Comparison of ENCODE assay signal across 8 cellular contexts in the genomic region with DNA sequence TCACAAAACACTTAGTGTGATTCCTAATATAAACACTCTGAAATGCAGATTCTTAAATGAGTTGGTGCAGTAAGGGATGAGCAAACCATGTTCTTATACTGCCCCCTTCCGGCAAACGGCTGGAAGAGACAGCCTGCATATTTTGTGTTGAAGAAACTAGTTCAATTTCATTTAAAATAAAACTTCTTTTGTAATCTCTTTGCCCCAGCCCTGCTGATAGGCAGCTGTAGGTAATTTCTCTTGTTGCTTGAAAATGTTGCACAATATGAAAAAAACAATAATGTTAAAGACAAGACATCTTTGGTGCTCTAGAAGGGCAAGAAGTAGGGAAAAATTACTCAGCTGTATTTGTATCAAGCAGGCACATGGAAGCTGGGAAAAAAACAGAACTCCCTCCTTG.
A peak's percentile ranks its signal among the peaks of the same experiment; 100 is the strongest.
DNase-seq lines count a peak whose midpoint lies in the region; ATAC-seq and TF ChIP-seq lines count a peak whose summit lies in the region.

No MANE protein-coding gene starts in this region.

- H3K4me3 ChIP-seq in HFF-Myc (replicated peaks; ENCODE audit: low read depth, low read length): no peak overlapping the region

- no peaks in the 10 kb centered on the region for H3K9me3 Mint-ChIP-seq in activated CD4-positive, alpha-beta T cell treated with anti-CD3 and anti-CD28 coated beads, Interleukin-2, amount 10 ng/mL, durations not matched to agents 24 days and 14 days
- no peaks in the 10 kb centered on the region for H3K9me3 Mint-ChIP-seq in effector memory CD8-positive, alpha-beta T cell

- no peaks in the 10 kb centered on the region for H3K4me1 Mint-ChIP-seq in activated CD4-positive, alpha-beta T cell treated with anti-CD3 and anti-CD28 coated beads, Interleukin-2, amount 10 ng/mL, durations not matched to agents 24 days and 14 days
- no peaks in the 10 kb centered on the region for H3K4me1 Mint-ChIP-seq in effector memory CD8-positive, alpha-beta T cell (ENCODE audit: low read depth in 2 of 2)

- intact Hi-C loops in activated CD4-positive, alpha-beta T cell treated with anti-CD3 and anti-CD28 coated beads, Interleukin-2, amount 10 ng/mL, durations not matched to agents 24 days and 14 days (cut with micrococcal nuclease): loop anchor here (1.0 to 2.0 kb wide), 2 partner anchors 42 to 1803 kb away; no protein-coding TSS in a partner anchor

- peaks cover 3% of the 10 kb centered on the region for H3K27me3 Mint-ChIP-seq in activated CD4-positive, alpha-beta T cell treated with anti-CD3 and anti-CD28 coated beads, Interleukin-2, amount 10 ng/mL, durations not matched to agents 24 days and 14 days
- H3K27me3 Mint-ChIP-seq in effector memory CD8-positive, alpha-beta T cell: peaks cover 19 to 27% of the 10 kb centered on the region in 2 donors

- H3K4me3 Mint-ChIP-seq in activated CD4-positive, alpha-beta T cell treated with anti-CD3 and anti-CD28 coated beads, Interleukin-2, amount 10 ng/mL, durations not matched to agents 24 days and 14 days: no peak overlapping the region
- no peak overlapping the region for H3K4me3 Mint-ChIP-seq in effector memory CD8-positive, alpha-beta T cell

- no peak for ATAC-seq in effector memory CD8-positive, alpha-beta T cell (replicated peaks)

- H3K27ac Mint-ChIP-seq in activated CD4-positive, alpha-beta T cell treated with anti-CD3 and anti-CD28 coated beads, Interleukin-2, amount 10 ng/mL, durations not matched to agents 24 days and 14 days: no peak overlapping the region
- H3K27ac Mint-ChIP-seq in effector memory CD8-positive, alpha-beta T cell: no peak overlapping the region

- no peaks in the 10 kb centered on the region for H3K36me3 Mint-ChIP-seq in activated CD4-positive, alpha-beta T cell treated with anti-CD3 and anti-CD28 coated beads, Interleukin-2, amount 10 ng/mL, durations not matched to agents 24 days and 14 days (ENCODE audit: low read depth)
- peaks cover 5% of the 10 kb centered on the region for H3K36me3 Mint-ChIP-seq in effector memory CD8-positive, alpha-beta T cell (ENCODE audit: insufficient read depth)

- DNase-seq in 8988T: peak; percentile 18
- DNase-seq in GM04503 (ENCODE audit: low read depth): peak; percentile 8
- DNase-seq in HFF-Myc (ENCODE audit: extremely low read depth, low read depth): peak; percentile 30
- peak; percentile 44 for DNase-seq in NCI-H1694 treated with DMSO at 0.1 percent for 48 hours (lab: John Stamatoyannopoulos, UW)
- DNase-seq in activated CD4-positive, alpha-beta T cell treated with anti-CD3 and anti-CD28 coated beads, Interleukin-2, amount 10 ng/mL, durations not matched to agents 24 days and 14 days: peak; percentile 87
- peak; percentile 22 to 36 (median 30) for DNase-seq in effector memory CD8-positive, alpha-beta T cell
- DNase-seq in middle frontal gyrus (ENCODE audit: extremely low spot score, low spot score): peak; percentile 58
- DNase-seq in stromal cell of bone marrow (ENCODE audit: low read depth): peak; percentile 45

- TF ChIP-seq CTCF in HFF-Myc (IDR thresholded peaks at IDR 0.05; ENCODE audit: low read depth, low read length, missing control alignments): peak; percentile 78

Comparison
In these comparisons a context has a peak if more than half of its experiments do, and no peak if none do; other contexts are left out.
1. DNase-seq: peak in every context shown above with its lines; median percentile 87 in activated CD4-positive, alpha-beta T cell treated with anti-CD3 and anti-CD28 coated beads, Interleukin-2, amount 10 ng/mL, durations not matched to agents 24 days and 14 days; 58 in middle frontal gyrus; 45 in stromal cell of bone marrow; 44 in NCI-H1694 treated with DMSO at 0.1 percent for 48 hours; 30 in HFF-Myc; 30 in effector memory CD8-positive, alpha-beta T cell; 18 in 8988T; 8 in GM04503.